Comparison of ENCODE assay signal across 17 cellular contexts in the genomic region with DNA sequence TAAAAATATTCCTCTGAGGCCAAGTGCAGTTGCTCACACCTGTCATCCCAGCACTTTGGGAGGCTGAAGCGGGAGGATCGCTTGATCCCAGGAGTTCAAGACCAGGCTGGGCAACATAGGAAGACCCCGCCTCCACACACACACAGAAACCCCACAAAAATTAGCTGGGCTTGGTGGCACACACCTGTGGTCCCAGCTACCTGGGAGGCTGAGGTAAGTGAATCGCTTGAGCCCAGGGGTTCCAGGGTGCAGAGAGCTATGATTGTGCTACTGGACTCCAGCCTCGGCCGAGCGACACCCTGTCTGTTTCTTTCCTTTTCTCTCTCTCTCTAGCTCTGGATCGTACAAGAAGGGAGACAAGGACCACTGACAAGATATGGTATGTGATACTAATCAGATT. TPM values are rescaled to one million over a fixed set of nuclear protein-coding genes. Genes with fewer than 3 reads are reported as not detected.
DNase-seq lines count a peak whose midpoint lies in the region; ATAC-seq and TF ChIP-seq lines count a peak whose summit lies in the region.
"Had no signal": no experiment of that assay in that cellular context is flagged by ENCODE, and none has a peak within 500 bp of the region (broad histone marks: within the 10 kb centered on the region; RNA-seq: fewer than 3 reads in every experiment).

No MANE protein-coding gene starts in this region.

- H3K23ac ChIP-seq in mesenchymal stem cell (ENCODE audit: low read length in 2 of 2) = no peak overlapping the region

- H3K9me3 Mint-ChIP-seq in MCF 10A (ENCODE audit: unreplicated experiment) (no peaks in the 10 kb centered on the region), brain (peaks cover 0 to 6% (median 0%) of the 10 kb centered on the region in 5 experiments)
- H3K9me3 Mint-ChIP-seq in stimulated activated naive B cell treated with anti-CD40 and anti-IgM and Interleukin-4, amounts not matched to agents 10 μg/mL and 1 μg/mL and 100 μg/mL, for 72 hours = no peaks in the 10 kb centered on the region
- H3K9me3 Mint-ChIP-seq: immature natural killer cell, T-cell had no signal

- BruUV-seq in MCF 10A (replicated peaks; lab: Mats Ljungman, UMichigan) = no TSS peak

- WGBS in mesenchymal stem cell = 83% methylated on average over 8 of the region's 8 CpGs

- no peaks in the 10 kb centered on the region for H3K27me3 ChIP-seq in breast epithelium
- H3K27me3 ChIP-seq in mesenchymal stem cell (ENCODE audit: control insufficient read depth in 1 of 2, insufficient read depth in 1 of 2, low read length in 2 of 2) = peaks cover 0 to 3% of the 10 kb centered on the region in 2 experiments
- H3K27me3 ChIP-seq: spleen had no signal

- no peak for TF ChIP-seq POLR2A in breast epithelium (IDR thresholded peaks at IDR 0.05)

- H2BK120ac ChIP-seq in mesenchymal stem cell (ENCODE audit: low read depth, low read length) = no peak overlapping the region

- POLR2A ChIA-PET in MCF 10A (lab: Yijun Ruan, JAX) = interaction anchor here (0.7 to 3.6 kb wide), 3 partner anchors 24 to 390 kb away, joined by 4 to 37 read pairs (median 17); partner anchors contain the start of genes PECR, RPL37A and TMEM169

- peaks cover 28% of the 10 kb centered on the region for H3K36me3 Mint-ChIP-seq in MCF 10A (ENCODE audit: insufficient read depth, unreplicated experiment)
- H3K36me3 Mint-ChIP-seq in brain = peaks cover 26% of the 10 kb centered on the region
- peaks cover 10 to 18% of the 10 kb centered on the region in 2 donors for H3K36me3 Mint-ChIP-seq in stimulated activated naive B cell treated with anti-CD40 and anti-IgM and Interleukin-4, amounts not matched to agents 10 μg/mL and 1 μg/mL and 100 μg/mL, for 72 hours

- no peak for ATAC-seq in stimulated activated naive B cell treated with anti-CD40 and anti-IgM and Interleukin-4, amounts not matched to agents 10 μg/mL and 1 μg/mL and 100 μg/mL, for 72 hours (replicated peaks)
- ATAC-seq in GM21786 (IDR thresholded peaks at IDR 0.05; ENCODE audit: unreplicated experiment) = no peak
- no peak for ATAC-seq in GM18907 (IDR thresholded peaks at IDR 0.05; ENCODE audit: unreplicated experiment)
- ATAC-seq: HCT116, T-cell had no signal

- H3K9ac ChIP-seq in mesenchymal stem cell (ENCODE audit: low read length) = peak overlapping the region; percentile 98

- H3K79me1 ChIP-seq in mesenchymal stem cell (replicated peaks; ENCODE audit: low read length, poor library complexity, severe bottlenecking) = no peaks in the 10 kb centered on the region

- H3K27me3 Mint-ChIP-seq in MCF 10A (ENCODE audit: insufficient read depth, unreplicated experiment) = no peaks in the 10 kb centered on the region
- peaks cover 13% of the 10 kb centered on the region for H3K27me3 Mint-ChIP-seq in brain
- peaks cover 5 to 10% of the 10 kb centered on the region in 2 donors for H3K27me3 Mint-ChIP-seq in stimulated activated naive B cell treated with anti-CD40 and anti-IgM and Interleukin-4, amounts not matched to agents 10 μg/mL and 1 μg/mL and 100 μg/mL, for 72 hours
- H3K27me3 Mint-ChIP-seq: T-cell had no signal

- no peak overlapping the region for H4K91ac ChIP-seq in mesenchymal stem cell (ENCODE audit: low read length)

- DNase-seq in MCF 10A (ENCODE audit: unreplicated experiment) (no peak), breast epithelium (ENCODE audit: low spot score in 2 of 2) (no peak), mesenchymal stem cell (no peak)
- DNase-seq in stimulated activated naive B cell treated with anti-CD40 and anti-IgM and Interleukin-4, amounts not matched to agents 10 μg/mL and 1 μg/mL and 100 μg/mL, for 72 hours = no peak
- DNase-seq in stimulated activated naive CD4-positive, alpha-beta T cell (lab: John Stamatoyannopoulos, UW) = no peak
- DNase-seq: ACHN; caudate nucleus; GDM1; immature natural killer cell; NCI-H748 treated with DMSO at 0.1 percent for 48 hours; spleen; stimulated activated naive CD4-positive, alpha-beta T cell treated with Interleukin-2 at 50 U/mL for 16 hours; T-cell had no signal

- H3K4me2 ChIP-seq in mesenchymal stem cell (ENCODE audit: low read length, poor library complexity, severe bottlenecking) = peak overlapping the region; percentile 43

- H3K27ac Mint-ChIP-seq in MCF 10A (ENCODE audit: low read depth, unreplicated experiment) = peak overlapping the region; percentile 35
- peak overlapping the region; percentile 40 to 100 (median 99) for H3K27ac Mint-ChIP-seq in brain
- peak overlapping the region; percentile 25 for H3K27ac Mint-ChIP-seq in stimulated activated naive B cell treated with anti-CD40 and anti-IgM and Interleukin-4, amounts not matched to agents 10 μg/mL and 1 μg/mL and 100 μg/mL, for 72 hours
- H3K27ac Mint-ChIP-seq: T-cell had no signal

- H3K4me1 Mint-ChIP-seq in MCF 10A (ENCODE audit: insufficient read depth, unreplicated experiment) (peaks cover 8% of the 10 kb centered on the region), brain (peaks cover 47% of the 10 kb centered on the region)
- peaks cover 13 to 25% of the 10 kb centered on the region in 2 donors for H3K4me1 Mint-ChIP-seq in stimulated activated naive B cell treated with anti-CD40 and anti-IgM and Interleukin-4, amounts not matched to agents 10 μg/mL and 1 μg/mL and 100 μg/mL, for 72 hours

- peaks cover 0 to 14% of the 10 kb centered on the region in 2 donors for H3K4me1 ChIP-seq in breast epithelium
- H3K4me1 ChIP-seq in mesenchymal stem cell (ENCODE audit: control insufficient read depth, insufficient read depth, low read depth, low read length) = peaks cover 4% of the 10 kb centered on the region

- H2BK15ac ChIP-seq in mesenchymal stem cell (ENCODE audit: low read depth, poor library complexity, severe bottlenecking) = no peak overlapping the region

- peak overlapping the region; percentile 29 for H4K8ac ChIP-seq in mesenchymal stem cell (ENCODE audit: low read length)

- intact Hi-C loops in MCF 10A (cut with micrococcal nuclease) = loop anchor here (10.0 kb wide), 1 partner anchor 73 kb away; no protein-coding TSS in a partner anchor
- intact Hi-C loops in breast epithelium (cut with DNase I; ENCODE audit: low total_unique reads) = loop anchor here (10.0 kb wide), 1 partner anchor 557 kb away; no protein-coding TSS in a partner anchor

- H2BK12ac ChIP-seq in mesenchymal stem cell (ENCODE audit: low read length in 2 of 2) = no peak overlapping the region

- H3K9me3 ChIP-seq in breast epithelium = no peaks in the 10 kb centered on the region
- H3K9me3 ChIP-seq in mesenchymal stem cell (ENCODE audit: control insufficient read depth, low read length) = no peaks in the 10 kb centered on the region
- H3K9me3 ChIP-seq: spleen had no signal

- H3K4me3 ChIP-seq in breast epithelium (peak overlapping the region in 1 of 3 donors; percentile 26), mesenchymal stem cell (ENCODE audit: insufficient read depth in 1 of 2, low read depth in 1 of 2, low read length in 2 of 2) (peak overlapping the region in 1 of 2 experiments; percentile 35)
- H3K4me3 ChIP-seq: spleen had no signal

- H3K36me3 ChIP-seq in breast epithelium (no peaks in the 10 kb centered on the region), mesenchymal stem cell (ENCODE audit: control insufficient read depth in 1 of 2, insufficient read depth in 2 of 2, low read depth in 1 of 2, low read length in 2 of 2) (peaks cover 0 to 20% of the 10 kb centered on the region in 2 experiments)

- no peak overlapping the region for H2BK5ac ChIP-seq in mesenchymal stem cell (ENCODE audit: low read depth, low read length, poor library complexity, severe bottlenecking)

- H3K18ac ChIP-seq in mesenchymal stem cell (ENCODE audit: low read depth in 1 of 2, low read length in 2 of 2) = no peak overlapping the region

- H3K14ac ChIP-seq in mesenchymal stem cell (ENCODE audit: low read length in 2 of 2) = no peak overlapping the region

- no peak overlapping the region for H2AK5ac ChIP-seq in mesenchymal stem cell (ENCODE audit: low read length, severe bottlenecking)

- no peak overlapping the region for H2AFZ ChIP-seq in mesenchymal stem cell (ENCODE audit: low read depth, low read length)

- CTCF ChIA-PET in MCF 10A (lab: Yijun Ruan, JAX) = no interaction called here

- peak overlapping the region in 1 of 2 experiments; percentile 17 for H3K4ac ChIP-seq in mesenchymal stem cell (ENCODE audit: low read depth in 1 of 2, low read length in 2 of 2)

- H3K4me3 Mint-ChIP-seq in MCF 10A (ENCODE audit: unreplicated experiment) (no peak overlapping the region), brain (peak overlapping the region; percentile 65 to 100 (median 82))
- no peak overlapping the region for H3K4me3 Mint-ChIP-seq in stimulated activated naive B cell treated with anti-CD40 and anti-IgM and Interleukin-4, amounts not matched to agents 10 μg/mL and 1 μg/mL and 100 μg/mL, for 72 hours
- H3K4me3 Mint-ChIP-seq: T-cell had no signal

- peak overlapping the region in 1 of 2 donors; percentile 45 for H3K27ac ChIP-seq in breast epithelium
- no peak overlapping the region for H3K27ac ChIP-seq in mesenchymal stem cell (ENCODE audit: low read length, poor library complexity, severe bottlenecking)
- H3K27ac ChIP-seq: spleen had no signal

- no peak for TF ChIP-seq CTCF in MCF 10A (IDR thresholded peaks at IDR 0.05; ENCODE audit: unreplicated experiment)
- no peak for TF ChIP-seq CTCF in breast epithelium (IDR thresholded peaks at IDR 0.05)
- TF ChIP-seq CTCF in brain (conservative IDR thresholded peaks at IDR 0.05) = no peak

RNA-seq across cellular contexts. Expression of gene XRCC5, which starts 1.8 kb away (rescaled TPM):
- total RNA-seq in MCF 10A (2022) (159 and 198 TPM in 2 replicates), breast epithelium (100 to 1,000 TPM; 134 to 227 (median 188) TPM)
- polyA plus RNA-seq in brain (ENCODE audit: insufficient read depth, low read depth, low replicate concordance) = 271 TPM
- polyA plus RNA-seq in mesenchymal stem cell (2013, experiment 1 of 2) = 151 TPM
- polyA plus RNA-seq in mesenchymal stem cell (2013, experiment 2 of 2) = 150 TPM

RNA-seq across cellular contexts. Expression of gene TMEM169, which starts 25.6 kb away (rescaled TPM):
- total RNA-seq in MCF 10A (2022) = 0.25 and 0.35 TPM in 2 replicates
- total RNA-seq in breast epithelium = 1 to 10 TPM in 1 of 3 donors, under 1 TPM in 1, not detected in 1; 0.29 to 1.3 TPM
- polyA plus RNA-seq in brain (ENCODE audit: insufficient read depth, low read depth, low replicate concordance) = 8.2 TPM
- 1.2 TPM for polyA plus RNA-seq in mesenchymal stem cell (2013, experiment 1 of 2)
- 1.2 TPM for polyA plus RNA-seq in mesenchymal stem cell (2013, experiment 2 of 2)

RNA-seq across cellular contexts. Expression of gene PECR, which starts 25.7 kb away (rescaled TPM):
- 8.3 and 20.0 TPM in 2 replicates for total RNA-seq in MCF 10A (2022)
- total RNA-seq in breast epithelium = 10 to 100 TPM in 2 of 3 donors, 1 to 10 TPM in 1; 6.3 to 62.7 (median 10.2) TPM
- polyA plus RNA-seq in brain (ENCODE audit: insufficient read depth, low read depth, low replicate concordance) = 12.4 TPM
- 5.5 TPM for polyA plus RNA-seq in mesenchymal stem cell (2013, experiment 1 of 2)
- polyA plus RNA-seq in mesenchymal stem cell (2013, experiment 2 of 2) = 4.8 TPM

Comparison
In these comparisons a context has a peak if more than half of its experiments do, and no peak if none do; other contexts are left out.
1. H3K27ac Mint-ChIP-seq: peak in every context shown above with its lines; median percentile 99 in brain; 35 in MCF 10A; 25 in stimulated activated naive B cell treated with anti-CD40 and anti-IgM and Interleukin-4, amounts not matched to agents 10 μg/mL and 1 μg/mL and 100 μg/mL, for 72 hours.
2. H3K4me3 Mint-ChIP-seq: peak in brain (5 of 5); none in MCF 10A (single experiment) and stimulated activated naive B cell treated with anti-CD40 and anti-IgM and Interleukin-4, amounts not matched to agents 10 μg/mL and 1 μg/mL and 100 μg/mL, for 72 hours (0 of 2).